Comparison of ENCODE assay signal across 15 cellular contexts in the genomic region with DNA sequence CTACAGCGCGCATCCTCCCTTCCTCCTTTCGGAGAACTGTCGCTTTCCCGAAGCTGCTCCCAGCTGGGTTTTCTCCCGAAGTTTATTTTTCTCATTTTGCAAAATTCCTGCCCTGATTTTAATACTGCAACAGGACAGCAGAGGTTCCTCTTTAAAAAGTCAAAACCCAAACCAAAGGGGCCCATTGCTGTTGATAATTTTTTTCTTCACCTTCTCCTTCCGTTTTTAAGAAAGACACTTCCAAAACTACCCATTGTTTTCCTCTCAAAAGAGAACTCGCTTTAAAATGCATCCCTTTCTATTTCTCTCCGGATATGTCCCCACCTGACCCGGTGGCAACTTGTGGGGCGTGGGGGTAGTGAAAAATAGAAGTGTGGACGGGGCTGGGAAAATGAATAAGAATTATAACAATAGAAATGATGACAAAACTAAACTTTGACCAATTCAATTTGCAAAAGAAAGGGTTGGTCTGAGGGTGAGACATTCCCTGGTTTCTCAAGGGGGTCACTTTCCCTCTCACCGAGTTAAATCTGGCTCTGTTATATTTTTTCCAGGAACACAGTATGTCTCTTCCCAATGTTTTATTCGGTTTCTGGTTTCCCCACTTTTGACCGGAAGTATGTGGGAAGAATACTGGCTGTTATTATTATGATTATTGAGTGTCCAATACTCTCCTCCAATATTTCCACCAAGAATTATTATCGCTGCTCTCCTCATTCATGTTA. TPM values are rescaled to one million over a fixed set of nuclear protein-coding genes. Genes with fewer than 3 reads are reported as not detected.
DNase-seq lines count a peak whose midpoint lies in the region; ATAC-seq and TF ChIP-seq lines count a peak whose summit lies in the region.
"Had no signal": no experiment of that assay in that cellular context is flagged by ENCODE, and none has a peak within 500 bp of the region (broad histone marks: within the 10 kb centered on the region; RNA-seq: fewer than 3 reads in every experiment).

No MANE protein-coding gene starts in this region.

- peaks cover 7% of the 10 kb centered on the region for H3K36me3 Mint-ChIP-seq in T-helper 1 cell treated with Interleukin-12 subunit alpha and Interleukin-12 subunit beta and Interleukin-4 antibody, amounts not matched to agents 30 μg/mL and 1 μg/mL, for 36 hours (ENCODE audit: low read depth)
- H3K36me3 Mint-ChIP-seq in T-helper 17 cell (ENCODE audit: low read depth) (peaks cover 14% of the 10 kb centered on the region), glutamatergic neuron (ENCODE audit: unreplicated experiment) (no peaks in the 10 kb centered on the region)
- H3K36me3 Mint-ChIP-seq in natural killer cell treated with Interleukin-12 subunit alpha and Interleukin-12 subunit beta and Interleukin-15 and Interleukin-18, amount 100 ng/mL, for 72 hours, result no peaks in the 10 kb centered on the region

- H3K27me3 Mint-ChIP-seq in T-helper 1 cell treated with Interleukin-12 subunit alpha and Interleukin-12 subunit beta and Interleukin-4 antibody, amounts not matched to agents 30 μg/mL and 1 μg/mL, for 36 hours (ENCODE audit: low read depth), result peaks cover 91% of the 10 kb centered on the region
- H3K27me3 Mint-ChIP-seq in T-helper 17 cell, result peaks cover 93% of the 10 kb centered on the region
- H3K27me3 Mint-ChIP-seq in glutamatergic neuron (ENCODE audit: unreplicated experiment), result peaks cover 56% of the 10 kb centered on the region
- peaks cover 69 to 82% of the 10 kb centered on the region in 2 donors for H3K27me3 Mint-ChIP-seq in natural killer cell treated with Interleukin-12 subunit alpha and Interleukin-12 subunit beta and Interleukin-15 and Interleukin-18, amount 100 ng/mL, for 72 hours

- TF ChIP-seq CTCF in glutamatergic neuron (IDR thresholded peaks at IDR 0.05; ENCODE audit: partially characterized antibody, unreplicated experiment), result no peak

- H3K4me1 ChIP-seq in skeletal muscle tissue (ENCODE audit: control insufficient read depth in 3 of 3, insufficient read depth in 3 of 3, low read length in 3 of 3), result peaks cover 8 to 12% (median 9%) of the 10 kb centered on the region in 3 donors
- H3K4me1 ChIP-seq: colonic mucosa had no signal

- peak overlapping the region; percentile 36 to 61 (median 60) for H3K4me3 ChIP-seq in skeletal muscle tissue (ENCODE audit: low read length in 3 of 3)

- peak overlapping the region; percentile 25 for H3K4me3 Mint-ChIP-seq in T-helper 1 cell treated with Interleukin-12 subunit alpha and Interleukin-12 subunit beta and Interleukin-4 antibody, amounts not matched to agents 30 μg/mL and 1 μg/mL, for 36 hours
- H3K4me3 Mint-ChIP-seq in T-helper 17 cell (peak overlapping the region; percentile 68), glutamatergic neuron (ENCODE audit: unreplicated experiment) (peak overlapping the region; percentile 54)
- no peak overlapping the region for H3K4me3 Mint-ChIP-seq in natural killer cell treated with Interleukin-12 subunit alpha and Interleukin-12 subunit beta and Interleukin-15 and Interleukin-18, amount 100 ng/mL, for 72 hours

- ATAC-seq in T-helper 17 cell (no peak), GM21526 (IDR thresholded peaks at IDR 0.05; ENCODE audit: low FRiP score, unreplicated experiment) (no peak), HG02970 (IDR thresholded peaks at IDR 0.05; ENCODE audit: low FRiP score, unreplicated experiment) (no peak)
- ATAC-seq in natural killer cell treated with Interleukin-12 subunit alpha and Interleukin-12 subunit beta and Interleukin-15 and Interleukin-18, amount 100 ng/mL, for 72 hours, result no peak
- ATAC-seq: HepG2 had no signal

- peaks cover 3% of the 10 kb centered on the region for H3K9me3 Mint-ChIP-seq in T-helper 1 cell treated with Interleukin-12 subunit alpha and Interleukin-12 subunit beta and Interleukin-4 antibody, amounts not matched to agents 30 μg/mL and 1 μg/mL, for 36 hours
- H3K9me3 Mint-ChIP-seq in glutamatergic neuron (ENCODE audit: unreplicated experiment), result peaks cover 21% of the 10 kb centered on the region
- no peaks in the 10 kb centered on the region for H3K9me3 Mint-ChIP-seq in natural killer cell treated with Interleukin-12 subunit alpha and Interleukin-12 subunit beta and Interleukin-15 and Interleukin-18, amount 100 ng/mL, for 72 hours
- H3K9me3 Mint-ChIP-seq: activated B cell treated with CpG ODN at 0.5 μM for 24 hours had no signal

- no peaks in the 10 kb centered on the region for H3K36me3 ChIP-seq in skeletal muscle tissue (ENCODE audit: control insufficient read depth in 3 of 3, insufficient read depth in 3 of 3, low read length in 3 of 3)
- H3K36me3 ChIP-seq: colonic mucosa had no signal

- H3K9me3 ChIP-seq in T-helper 17 cell (ENCODE audit: control insufficient read depth, low read length, poor library complexity, severe bottlenecking) (no peaks in the 10 kb centered on the region), skeletal muscle tissue (ENCODE audit: control insufficient read depth in 3 of 3, low read length in 3 of 3) (peaks cover 0 to 3% (median 0%) of the 10 kb centered on the region in 3 donors)
- H3K9me3 ChIP-seq: colonic mucosa had no signal

- H3K27ac ChIP-seq in skeletal muscle tissue (ENCODE audit: low read depth, low read length), result no peak overlapping the region
- H3K27ac ChIP-seq: colonic mucosa had no signal

- H3K4me1 Mint-ChIP-seq in T-helper 1 cell treated with Interleukin-12 subunit alpha and Interleukin-12 subunit beta and Interleukin-4 antibody, amounts not matched to agents 30 μg/mL and 1 μg/mL, for 36 hours (ENCODE audit: low read depth), result peaks cover 1% of the 10 kb centered on the region
- H3K4me1 Mint-ChIP-seq in T-helper 17 cell, result peaks cover 6% of the 10 kb centered on the region
- peaks cover 5% of the 10 kb centered on the region for H3K4me1 Mint-ChIP-seq in glutamatergic neuron (ENCODE audit: low read depth, unreplicated experiment)
- peaks cover 0 to 3% of the 10 kb centered on the region in 2 donors for H3K4me1 Mint-ChIP-seq in natural killer cell treated with Interleukin-12 subunit alpha and Interleukin-12 subunit beta and Interleukin-15 and Interleukin-18, amount 100 ng/mL, for 72 hours (ENCODE audit: low read depth in 2 of 2)

- no peak overlapping the region for H3K9ac ChIP-seq in skeletal muscle tissue (ENCODE audit: low read depth in 1 of 3, low read length in 3 of 3)

- peak overlapping the region; percentile 68 for H3K27ac Mint-ChIP-seq in T-helper 1 cell treated with Interleukin-12 subunit alpha and Interleukin-12 subunit beta and Interleukin-4 antibody, amounts not matched to agents 30 μg/mL and 1 μg/mL, for 36 hours
- H3K27ac Mint-ChIP-seq in T-helper 17 cell, result no peak overlapping the region
- H3K27ac Mint-ChIP-seq in glutamatergic neuron (ENCODE audit: unreplicated experiment), result peak overlapping the region; percentile 38
- no peak overlapping the region for H3K27ac Mint-ChIP-seq in natural killer cell treated with Interleukin-12 subunit alpha and Interleukin-12 subunit beta and Interleukin-15 and Interleukin-18, amount 100 ng/mL, for 72 hours
- H3K27ac Mint-ChIP-seq: activated B cell treated with CpG ODN at 0.5 μM for 24 hours had no signal

- DNase-seq in T-helper 1 cell (no peak), T-helper 17 cell (no peak), glutamatergic neuron (no peak)
- no peak for DNase-seq in natural killer cell treated with Interleukin-12 subunit alpha and Interleukin-12 subunit beta and Interleukin-15 and Interleukin-18, amount 100 ng/mL, for 72 hours (ENCODE audit: low spot score)
- DNase-seq: activated B cell treated with CpG ODN at 0.5 μM for 24 hours, colonic mucosa, NCI-H1105, NCI-H774, SIG-M5 had no signal

- peaks cover 89 to 94% (median 90%) of the 10 kb centered on the region in 3 donors for H3K27me3 ChIP-seq in skeletal muscle tissue (ENCODE audit: control insufficient read depth in 3 of 3, insufficient read depth in 3 of 3, low read length in 3 of 3)

RNA-seq across cellular contexts. Expression of gene TBX5, which starts 4.0 kb away (rescaled TPM):
- total RNA-seq in T-helper 17 cell (not detected), glutamatergic neuron (ENCODE audit: unreplicated experiment) (not detected), skeletal muscle tissue (2.1 TPM)
- not detected for total RNA-seq in natural killer cell treated with Interleukin-12 subunit alpha and Interleukin-12 subunit beta and Interleukin-15 and Interleukin-18, amount 100 ng/mL, for 72 hours
- total RNA-seq: activated B cell treated with CpG ODN at 0.5 μM for 24 hours, colonic mucosa, HepG2, pulmonary artery endothelial cell had no signal

Comparison
In these comparisons a context has a peak if more than half of its experiments do, and no peak if none do; other contexts are left out.
1. H3K27ac Mint-ChIP-seq: peak in T-helper 1 cell treated with Interleukin-12 subunit alpha and Interleukin-12 subunit beta and Interleukin-4 antibody, amounts not matched to agents 30 μg/mL and 1 μg/mL, for 36 hours (single experiment) and glutamatergic neuron (single experiment); none in T-helper 17 cell (single experiment) and natural killer cell treated with Interleukin-12 subunit alpha and Interleukin-12 subunit beta and Interleukin-15 and Interleukin-18, amount 100 ng/mL, for 72 hours (0 of 2).